In the genomic region with DNA sequence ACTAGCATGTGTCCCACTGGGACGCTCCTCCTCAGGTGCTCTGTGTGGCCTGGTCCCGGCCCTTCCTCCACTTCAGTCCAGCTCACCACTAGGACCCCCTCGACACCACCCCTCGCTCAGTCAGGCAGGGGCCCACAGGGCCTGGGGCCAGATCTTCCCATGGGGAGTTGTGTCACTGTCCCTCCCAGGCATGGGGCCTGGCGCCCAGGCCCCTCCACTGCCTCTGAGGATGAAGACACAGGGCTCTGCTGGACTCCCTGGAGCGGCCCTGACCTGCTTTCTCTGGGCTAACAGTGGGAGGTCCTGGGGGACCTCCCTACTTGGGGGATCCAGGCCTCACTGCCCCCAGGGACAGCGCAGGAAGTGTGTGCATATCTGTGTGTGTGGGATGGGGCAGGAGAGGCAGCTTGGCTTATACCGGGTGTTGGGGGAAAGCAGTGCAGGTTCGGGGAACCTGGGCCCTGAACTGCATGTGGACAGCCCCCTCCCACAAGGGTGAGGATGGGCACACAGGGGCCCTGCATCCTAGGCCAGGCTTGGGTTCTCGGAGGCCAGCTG, we compare ENCODE assay signal across 13 cellular contexts. TPM values are rescaled to one million over a fixed set of nuclear protein-coding genes. Genes with fewer than 3 reads are reported as not detected.
DNase-seq lines count a peak whose midpoint lies in the region; ATAC-seq, FAIRE-seq and TF ChIP-seq lines count a peak whose summit lies in the region.
"Had no signal": no experiment of that assay in that cellular context is flagged by ENCODE, and none has a peak within 500 bp of the region (broad histone marks: within the 10 kb centered on the region; RNA-seq: fewer than 3 reads in every experiment).

No MANE protein-coding gene starts in this region.

- no peak for FAIRE-seq in HepG2 (lab: Jason Lieb, UNC)

- BruUV-seq in HepG2 (replicated peaks; lab: Mats Ljungman, UMichigan), result no TSS peak

- peaks cover 17% of the 10 kb centered on the region for H3K4me1 Mint-ChIP-seq in CD14-positive monocyte

- peak overlapping the region in 5 of 7 donors; percentile 45 to 91 (median 66) for H3K27ac Mint-ChIP-seq in CD14-positive monocyte
- H3K27ac Mint-ChIP-seq: activated T-helper 17 cell treated with anti-CD3 and anti-CD28 coated beads, Interleukin-2, amount 50 U/mL, for 72 hours; naive thymus-derived CD8-positive, alpha-beta T cell had no signal

- TF ChIP-seq RAD21 in HepG2 (CRISPR knock-in tag; IDR thresholded peaks at IDR 0.05), result no peak

- no CpG with 5 or more reads among the region's 10 CpGs for WGBS in HepG2 (ENCODE audit: low lambda C conversion rate)

- intact Hi-C loops in CD14-positive monocyte (cut with micrococcal nuclease) (no loop called here), HepG2 (cut with micrococcal nuclease; ENCODE audit: unreplicated experiment) (no loop called here)

- POLR2A ChIA-PET in HepG2 (lab: Yijun Ruan, JAX), result interaction anchor here (1.2 kb wide), 1 partner anchor 845 kb away, joined by 3 read pairs; no protein-coding TSS in a partner anchor

- H3K9me3 ChIP-seq in RWPE2 (ENCODE audit: severe bottlenecking) (no peaks in the 10 kb centered on the region), HepG2 (ENCODE audit: low read length) (no peaks in the 10 kb centered on the region)

- no peak overlapping the region for H3K9ac ChIP-seq in HepG2 (ENCODE audit: insufficient read depth, low read depth, low read length)

- H3K27ac ChIP-seq in RWPE2 (ENCODE audit: poor library complexity, severe bottlenecking) (peak overlapping the region; percentile 100), foreskin keratinocyte (peak overlapping the region; percentile 99), skin epidermis (peak overlapping the region; percentile 72 to 99 (median 97)), HepG2 (ENCODE audit: extremely low read length, insufficient read depth, low read length) (no peak overlapping the region)
- H3K27ac ChIP-seq: WERI-Rb-1 had no signal

- in situ Hi-C loops in HepG2 (cut with HindIII; ENCODE audit: extremely low pct_ligation_motif_present, low pct_unique_long_range_greater_than_20kb), result loop anchor here (5.0 to 25.0 kb wide), 4 partner anchors 179 to 839 kb away; no protein-coding TSS in a partner anchor

- TF ChIP-seq EP300 in HepG2 (IDR thresholded peaks at IDR 0.05; ENCODE audit: low read depth in 2 of 2, low read length in 2 of 2), result no peak
- no peak for TF ChIP-seq EP300 in HepG2 (CRISPR knock-in tag; IDR thresholded peaks at IDR 0.05; ENCODE audit: borderline replicate concordance)

- H3K36me3 ChIP-seq in RWPE2 (ENCODE audit: low read depth) (no peaks in the 10 kb centered on the region), HepG2 (replicated peaks in 1 of 2; ENCODE audit: control insufficient read depth in 1 of 2, insufficient read depth in 2 of 2, low read length in 2 of 2) (no peaks in the 10 kb centered on the region)
- H3K36me3 ChIP-seq: WERI-Rb-1 had no signal

- H3K4me3 ChIP-seq in RWPE2 (ENCODE audit: severe bottlenecking) (no peak overlapping the region), skin epidermis (no peak overlapping the region), HepG2 (replicated peaks in 1 of 3; ENCODE audit: insufficient read depth in 1 of 3, low read depth in 2 of 3, low read length in 3 of 3) (no peak overlapping the region)

- ATAC-seq in RWPE2 (ENCODE audit: low read depth) (peak; percentile 1), foreskin keratinocyte (no peak), HepG2 (no peak), HG02840 (IDR thresholded peaks at IDR 0.05; ENCODE audit: low FRiP score, unreplicated experiment) (no peak), HG03521 (IDR thresholded peaks at IDR 0.05; ENCODE audit: unreplicated experiment) (no peak)
- ATAC-seq: activated T-helper 17 cell treated with anti-CD3 and anti-CD28 coated beads, Interleukin-2, amount 50 U/mL, for 72 hours; naive thymus-derived CD8-positive, alpha-beta T cell had no signal

- DNase-seq in CD14-positive monocyte (ENCODE audit: low spot score) (no peak), RWPE2 (ENCODE audit: low spot score) (no peak), foreskin keratinocyte (peak in 1 of 2 donors; percentile 89), HepG2 (ENCODE audit: low spot score) (no peak), RPMI8226 (no peak)
- DNase-seq: CD4-positive, alpha-beta memory T cell; naive thymus-derived CD8-positive, alpha-beta T cell; OCI-M1; WERI-Rb-1 had no signal

- TF ChIP-seq CTCF in CD14-positive monocyte (IDR thresholded peaks at IDR 0.05) (no peak), RWPE2 (IDR thresholded peaks at IDR 0.05; ENCODE audit: poor library complexity, severe bottlenecking) (no peak), foreskin keratinocyte (conservative IDR thresholded peaks at IDR 0.05) (no peak), HepG2 (CRISPR knock-in tag; IDR thresholded peaks at IDR 0.05) (no peak)

- H3K9me3 Mint-ChIP-seq in CD14-positive monocyte, result no peaks in the 10 kb centered on the region
- H3K9me3 Mint-ChIP-seq: activated T-helper 17 cell treated with anti-CD3 and anti-CD28 coated beads, Interleukin-2, amount 50 U/mL, for 72 hours; CD4-positive, alpha-beta memory T cell; naive thymus-derived CD8-positive, alpha-beta T cell had no signal

- no peaks in the 10 kb centered on the region for H4K20me1 ChIP-seq in HepG2 (ENCODE audit: insufficient read depth, low read length)

- CTCF ChIA-PET in HepG2 (lab: Yijun Ruan, JAX; ENCODE audit: low intra/inter-chr PET ratio, low total read pairs), result no interaction called here

- TF ChIP-seq POLR2A in HepG2 (IDR thresholded peaks at IDR 0.05; ENCODE audit: insufficient read depth in 1 of 2, low read depth in 2 of 2, low read length in 2 of 2), result no peak

- H3K36me3 Mint-ChIP-seq in CD14-positive monocyte, result peaks cover 2 to 3% of the 10 kb centered on the region in 2 donors
- H3K36me3 Mint-ChIP-seq: CD4-positive, alpha-beta memory T cell; naive thymus-derived CD8-positive, alpha-beta T cell had no signal

- no peak overlapping the region for H2AFZ ChIP-seq in HepG2 (ENCODE audit: low read length)

- H3K27me3 ChIP-seq in RWPE2 (ENCODE audit: insufficient read depth, poor library complexity, severe bottlenecking) (no peaks in the 10 kb centered on the region), foreskin keratinocyte (no peaks in the 10 kb centered on the region), HepG2 (ENCODE audit: control insufficient read depth in 1 of 2, insufficient read depth in 2 of 2, low read length in 2 of 2) (peaks cover 1 to 3% of the 10 kb centered on the region in 2 experiments; a peak in 1 of 5 replicates)

- peaks cover 14 to 20% (median 16%) of the 10 kb centered on the region in 3 donors for H3K27me3 Mint-ChIP-seq in CD14-positive monocyte (ENCODE audit: low read depth in 3 of 3)
- H3K27me3 Mint-ChIP-seq: activated T-helper 17 cell treated with anti-CD3 and anti-CD28 coated beads, Interleukin-2, amount 50 U/mL, for 72 hours; CD4-positive, alpha-beta memory T cell had no signal

- H3K79me2 ChIP-seq in HepG2 (ENCODE audit: insufficient read depth, low read length), result no peaks in the 10 kb centered on the region

- H3K4me2 ChIP-seq in HepG2 (ENCODE audit: low read depth, low read length), result no peak overlapping the region

- peaks cover 75% of the 10 kb centered on the region for H3K4me1 ChIP-seq in RWPE2 (ENCODE audit: insufficient read depth, poor library complexity, severe bottlenecking)
- H3K4me1 ChIP-seq in foreskin keratinocyte, result peaks cover 71% of the 10 kb centered on the region
- peaks cover 7% of the 10 kb centered on the region; the same call in 1 of the 2 replicates for H3K4me1 ChIP-seq in HepG2 (ENCODE audit: insufficient read depth, low read length)

- no peak overlapping the region for H3K4me3 Mint-ChIP-seq in CD14-positive monocyte
- H3K4me3 Mint-ChIP-seq: activated T-helper 17 cell treated with anti-CD3 and anti-CD28 coated beads, Interleukin-2, amount 50 U/mL, for 72 hours; CD4-positive, alpha-beta memory T cell; naive thymus-derived CD8-positive, alpha-beta T cell had no signal

TF ChIP-seq in HepG2, 621 proteins besides CTCF, POLR2A, EP300 and RAD21:
- TF ChIP-seq ZNF670 (CRISPR knock-in tag; IDR thresholded peaks at IDR 0.05; ENCODE audit: borderline replicate concordance), result no peak

RNA-seq across cellular contexts. Expression of gene KRT80, which starts 43.8 kb away (rescaled TPM):
- polyA plus RNA-seq in CD14-positive monocyte (under 1 TPM; 0.18 to 0.52 TPM), foreskin keratinocyte (2.2 and 4.1 TPM in 2 replicates), HepG2 (2011; rRNA removed) (0.53 and 0.76 TPM in 2 replicates)
- total RNA-seq in foreskin keratinocyte (2.5 and 5.3 TPM in 2 replicates), HepG2 (2016; rRNA removed; fragmentation: Illumina TruSeq; extraction: Trizol) (0.27 and 0.58 TPM in 2 replicates)
- 0.10 TPM in 1 of 2 replicates, not detected in the other for total RNA-seq in HepG2 (2016; cell fraction: cytosol; rRNA removed; fragmentation: Illumina TruSeq; extraction: Trizol; ENCODE audit: low read depth)
- 0.37 and 0.39 TPM in 2 replicates for total RNA-seq in HepG2 (2016; cell fraction: insoluble cytoplasmic fraction; rRNA removed; fragmentation: Illumina TruSeq; extraction: Trizol)
- 0.34 and 0.38 TPM in 2 replicates for total RNA-seq in HepG2 (2016; cell fraction: membrane; rRNA removed; fragmentation: Illumina TruSeq; extraction: Trizol)
- total RNA-seq in HepG2 (2016; cell fraction: nucleus; rRNA removed; fragmentation: Illumina TruSeq; extraction: Trizol), result 0.41 and 0.53 TPM in 2 replicates
- 0.43 and 0.69 TPM in 2 replicates for polyA plus RNA-seq in HepG2 (2011; cell fraction: cytosol; rRNA removed)
- polyA plus RNA-seq in HepG2 (2011; cell fraction: nucleus; rRNA removed), result 0.71 and 0.74 TPM in 2 replicates
- polyA plus RNA-seq in HepG2 (2012), result 0.08 and 0.25 TPM in 2 replicates
- 0.09 and 0.11 TPM in 2 replicates for polyA plus RNA-seq in HepG2 (2016; cell fraction: cytosol; fragmentation: Illumina TruSeq; extraction: Trizol; ENCODE audit: low read depth)
- 0.62 and 0.85 TPM in 2 replicates for polyA plus RNA-seq in HepG2 (2016; cell fraction: insoluble cytoplasmic fraction; fragmentation: Illumina TruSeq; extraction: Trizol; ENCODE audit: low read depth)
- polyA plus RNA-seq in HepG2 (2016; cell fraction: membrane; fragmentation: Illumina TruSeq; extraction: Trizol; ENCODE audit: low read depth), result 0.37 and 0.48 TPM in 2 replicates
- 0.92 and 1.2 TPM in 2 replicates for polyA plus RNA-seq in HepG2 (2016; cell fraction: nucleus; fragmentation: Illumina TruSeq; extraction: Trizol; ENCODE audit: insufficient read depth, low read depth)
- 1.4 and 134 TPM in 2 replicates for polyA minus RNA-seq in HepG2 (2011; rRNA and poly(A)+ RNA removed; ENCODE audit: low replicate concordance)
- 0.70 and 1.1 TPM in 2 replicates for polyA minus RNA-seq in HepG2 (2011; cell fraction: cytosol; rRNA and poly(A)+ RNA removed)
- polyA minus RNA-seq in HepG2 (2011; cell fraction: nucleus; rRNA and poly(A)+ RNA removed), result 0.26 and 0.62 TPM in 2 replicates
- total RNA-seq: activated T-helper 17 cell treated with anti-CD3 and anti-CD28 coated beads, Interleukin-2, amount 50 U/mL, for 72 hours; CD4-positive, alpha-beta memory T cell; naive thymus-derived CD8-positive, alpha-beta T cell had no signal
- polyA plus RNA-seq: CD4-positive, alpha-beta memory T cell; naive thymus-derived CD8-positive, alpha-beta T cell had no signal
